In genomic region chr15:74776851-74777768, GRCh38 we compare ENCODE assay signal across 7 cellular contexts. TPM values are rescaled to one million over a fixed set of nuclear protein-coding genes. Genes with fewer than 3 reads are reported as not detected.
A peak's percentile ranks its signal among the peaks of the same experiment; 100 is the strongest.
DNase-seq lines count a peak whose midpoint lies in the region; ATAC-seq and FAIRE-seq lines count a peak whose summit lies in the region.

No MANE protein-coding gene starts in this region.

- intact Hi-C loops in Right ventricle myocardium superior (cut with DNase I) = loop anchor here (10.0 kb wide), 1 partner anchor 118 kb away; the partner anchor contains the start of gene MPI

- no peaks in the 10 kb centered on the region for H3K9me3 Mint-ChIP-seq in stimulated activated naive CD8-positive, alpha-beta T cell treated with anti-CD3 and anti-CD28 coated beads, Interleukin-15, Interleukin-2, amounts not matched to agents 100 ng/mL and 50 ng/mL, for 24 hours

- DNase-seq in GM19239 (ENCODE audit: insufficient read length, low spot score) (peak; percentile 71), KG1 (lab: John Stamatoyannopoulos, UW) (peak; percentile 69), Right ventricle myocardium superior (peak; percentile 51), NCI-H226 (no peak), left lobe of liver (ENCODE audit: low spot score) (no peak)
- peak; percentile 53 to 64 for DNase-seq in activated CD4-positive, alpha-beta T cell treated with anti-CD3 and anti-CD28 coated beads, Interleukin-2, amount 50 U/mL, for 48 hours

- peak; percentile 3 for ATAC-seq in Right ventricle myocardium superior (ENCODE audit: poor library complexity)
- ATAC-seq in left lobe of liver = no peak

- H3K27me3 Mint-ChIP-seq in stimulated activated naive CD8-positive, alpha-beta T cell treated with anti-CD3 and anti-CD28 coated beads, Interleukin-15, Interleukin-2, amounts not matched to agents 100 ng/mL and 50 ng/mL, for 24 hours = no peaks in the 10 kb centered on the region

- peak overlapping the region; percentile 96 for H3K27ac Mint-ChIP-seq in stimulated activated naive CD8-positive, alpha-beta T cell treated with anti-CD3 and anti-CD28 coated beads, Interleukin-15, Interleukin-2, amounts not matched to agents 100 ng/mL and 50 ng/mL, for 24 hours

- H3K4me1 Mint-ChIP-seq in stimulated activated naive CD8-positive, alpha-beta T cell treated with anti-CD3 and anti-CD28 coated beads, Interleukin-15, Interleukin-2, amounts not matched to agents 100 ng/mL and 50 ng/mL, for 24 hours (ENCODE audit: low read depth) = peaks cover 86% of the 10 kb centered on the region

- peak; percentile 99 for FAIRE-seq in GM19239 (lab: Jason Lieb, UNC)

- peak overlapping the region; percentile 67 for H3K4me3 Mint-ChIP-seq in stimulated activated naive CD8-positive, alpha-beta T cell treated with anti-CD3 and anti-CD28 coated beads, Interleukin-15, Interleukin-2, amounts not matched to agents 100 ng/mL and 50 ng/mL, for 24 hours

- no peaks in the 10 kb centered on the region for H3K36me3 Mint-ChIP-seq in stimulated activated naive CD8-positive, alpha-beta T cell treated with anti-CD3 and anti-CD28 coated beads, Interleukin-15, Interleukin-2, amounts not matched to agents 100 ng/mL and 50 ng/mL, for 24 hours (ENCODE audit: low read depth)

RNA-seq across cellular contexts. Expression of gene CSK, which starts 4.8 kb away (rescaled TPM):
- total RNA-seq in Right ventricle myocardium superior = 45.5 TPM
- total RNA-seq in left lobe of liver = 32.7 TPM

RNA-seq across cellular contexts. Expression of gene CYP1A2, which starts 28.5 kb away (rescaled TPM):
- not detected for total RNA-seq in Right ventricle myocardium superior
- total RNA-seq in left lobe of liver = 120 TPM

RNA-seq across cellular contexts. Expression of gene LMAN1L, which starts 35.5 kb away (rescaled TPM):
- total RNA-seq in Right ventricle myocardium superior = 20.6 TPM
- total RNA-seq in left lobe of liver = not detected

RNA-seq across cellular contexts. Expression of gene CPLX3, which starts 49.3 kb away (rescaled TPM):
- total RNA-seq in Right ventricle myocardium superior (3.6 TPM), left lobe of liver (not detected)

RNA-seq across cellular contexts. Expression of gene CYP1A1, which starts 51.8 kb away (rescaled TPM):
- total RNA-seq in Right ventricle myocardium superior (0.30 TPM), left lobe of liver (1.6 TPM)

Comparison
In these comparisons a context has a peak if more than half of its experiments do, and no peak if none do; other contexts are left out.
1. DNase-seq: peak in GM19239 (single experiment), KG1 (single experiment), activated CD4-positive, alpha-beta T cell treated with anti-CD3 and anti-CD28 coated beads, Interleukin-2, amount 50 U/mL, for 48 hours (2 of 2) and Right ventricle myocardium superior (single experiment); none in NCI-H226 (single experiment) and left lobe of liver (single experiment).
2. RNA of gene CYP1A2, which starts 28.5 kb away (total RNA-seq): 120 TPM in left lobe of liver (single experiment); not detected in Right ventricle myocardium superior (single experiment); every median in the first group is over 100 times any median in the second.
3. RNA of gene LMAN1L, which starts 35.5 kb away (total RNA-seq): 20.6 TPM in Right ventricle myocardium superior (single experiment); not detected in left lobe of liver (single experiment); every median in the first group is over 10 times any median in the second.